In the genomic region with DNA sequence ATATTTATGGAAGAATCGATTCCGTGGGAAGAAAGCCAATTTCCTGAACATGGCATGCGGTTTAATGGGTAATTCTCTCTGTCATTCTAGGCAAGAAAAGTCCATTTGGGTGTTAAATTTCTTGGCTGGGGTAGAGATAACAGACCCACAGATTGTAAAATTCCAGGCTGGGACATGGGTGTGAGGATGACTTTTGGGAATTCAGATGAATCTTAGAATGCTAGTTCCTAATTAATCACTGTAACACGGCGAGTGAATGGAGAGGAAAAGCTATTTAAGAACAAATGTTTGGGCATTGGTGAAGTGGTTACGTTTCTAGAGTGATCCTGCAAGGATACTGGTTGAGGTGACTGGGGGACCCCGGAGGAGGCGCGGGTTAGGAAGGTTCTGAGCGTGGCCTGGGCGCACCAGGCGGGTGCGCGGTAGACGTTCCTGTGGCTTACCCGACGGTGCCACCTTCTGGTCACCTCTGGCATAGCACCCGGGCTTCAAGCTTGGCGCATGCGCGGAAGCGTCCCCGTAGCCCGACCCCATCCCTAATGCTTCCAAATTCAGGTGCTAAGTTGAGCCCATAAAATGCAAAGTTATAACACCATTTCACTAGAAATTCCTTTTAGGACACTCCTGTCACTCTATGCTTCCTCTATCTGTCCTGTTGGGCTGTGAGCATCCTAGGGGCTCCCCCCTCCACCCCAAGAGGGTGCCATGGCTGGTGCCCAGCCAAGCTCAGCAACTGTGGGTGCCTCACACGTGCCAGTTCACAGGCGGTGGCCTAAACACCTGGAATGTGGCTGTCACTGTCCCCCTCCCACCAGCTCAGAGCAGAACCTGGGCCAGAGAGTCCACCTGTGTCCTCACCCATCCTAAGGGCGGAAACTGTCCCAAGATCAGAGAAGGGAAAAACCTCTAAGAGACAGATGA, we compare ENCODE assay signal across 8 cellular contexts.
A peak's percentile ranks its signal among the peaks of the same experiment; 100 is the strongest.
DNase-seq lines count a peak whose midpoint lies in the region; ATAC-seq and TF ChIP-seq lines count a peak whose summit lies in the region.

No MANE protein-coding gene starts in this region.

- DNase-seq in D341Med (ENCODE audit: low spot score) (peak; percentile 89), Peyer's patch (peak; percentile 78 to 91 (median 90)), activated T-helper 1 cell treated with Interleukin-2 at 50 U/mL for 16 hours (ENCODE audit: low read depth) (peak; percentile 77), fibroblast of villous mesenchyme (ENCODE audit: low read depth) (peak; percentile 65), nucleus accumbens (lab: John Stamatoyannopoulos, UW) (peak in 51 of 56 donors; percentile 24 to 90 (median 70)), thoracic aorta (ENCODE audit: low spot score) (no peak)

- H3K27ac ChIP-seq in Peyer's patch (peak overlapping the region in 1 of 4 donors; percentile 5), thoracic aorta (no peak overlapping the region)

- H3K4me1 ChIP-seq in Peyer's patch, result peaks cover 0 to 9% (median 2%) of the 10 kb centered on the region in 4 donors
- peaks cover 0 to 3% of the 10 kb centered on the region in 2 donors for H3K4me1 ChIP-seq in thoracic aorta (ENCODE audit: control insufficient read depth in 1 of 2, low read depth in 2 of 2)

- peak; percentile 87 to 98 (median 98) for TF ChIP-seq CTCF in Peyer's patch (IDR thresholded peaks at IDR 0.05)
- peak; percentile 96 for TF ChIP-seq CTCF in fibroblast of villous mesenchyme (IDR thresholded peaks at IDR 0.05; ENCODE audit: insufficient read depth, low read depth, low read length)
- peak; percentile 99 for TF ChIP-seq CTCF in thoracic aorta (IDR thresholded peaks at IDR 0.05)

- no peaks in the 10 kb centered on the region for H3K27me3 ChIP-seq in Peyer's patch
- no peaks in the 10 kb centered on the region for H3K27me3 ChIP-seq in thoracic aorta (replicated peaks; ENCODE audit: insufficient read depth)

- TF ChIP-seq POLR2A in Peyer's patch (IDR thresholded peaks at IDR 0.05), result no peak

- H3K9me3 ChIP-seq in Peyer's patch (no peaks in the 10 kb centered on the region), thoracic aorta (no peaks in the 10 kb centered on the region)

- H3K36me3 ChIP-seq in Peyer's patch (no peaks in the 10 kb centered on the region), thoracic aorta (no peaks in the 10 kb centered on the region)

- peak overlapping the region in 1 of 4 donors; percentile 22 for H3K4me3 ChIP-seq in Peyer's patch
- H3K4me3 ChIP-seq in fibroblast of villous mesenchyme (ENCODE audit: low read depth, low read length), result no peak overlapping the region
- peak overlapping the region; percentile 13 for H3K4me3 ChIP-seq in thoracic aorta

- ATAC-seq in GM19463 (IDR thresholded peaks at IDR 0.05; ENCODE audit: unreplicated experiment), result peak; percentile 83
- ATAC-seq in HG03558 (IDR thresholded peaks at IDR 0.05; ENCODE audit: extremely low read depth, unreplicated experiment), result peak; percentile 84
- peak; percentile 85 for ATAC-seq in thoracic aorta (ENCODE audit: insufficient number of reproducible peaks, low FRiP score, low read depth)
